ENCODE assay signal across 3 cellular contexts in the genomic region with DNA sequence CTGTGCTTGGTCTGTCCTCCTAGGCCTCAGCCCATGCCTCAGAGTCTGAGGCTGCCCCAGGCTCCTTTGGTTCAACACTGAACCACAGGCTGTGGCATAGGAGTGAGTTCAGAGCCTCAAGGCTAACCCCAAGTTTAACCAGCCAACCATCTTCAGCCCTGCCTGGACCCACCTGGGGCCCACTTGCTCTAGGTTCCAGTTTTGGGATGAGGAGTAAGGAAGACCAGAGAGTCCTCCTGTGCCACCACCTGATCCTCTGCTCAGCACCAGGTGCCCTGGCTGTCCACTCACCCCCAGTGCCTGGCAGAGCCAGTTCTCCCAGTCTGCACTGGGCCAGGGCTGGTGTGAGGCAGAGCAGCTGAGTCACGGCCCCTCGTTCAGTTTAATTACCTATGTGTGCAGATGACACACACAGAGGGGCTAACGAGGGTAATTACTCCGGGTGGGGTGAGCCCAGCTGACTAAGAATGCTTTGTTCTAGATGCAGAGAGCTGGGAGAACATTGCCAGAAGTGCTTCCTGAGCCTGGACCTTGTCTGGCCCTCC.
TF ChIP-seq lines count a peak whose summit lies in the region.

No MANE protein-coding gene starts in this region.

TF ChIP-seq in HEK293, 187 proteins besides CTCF, POLR2A, EP300 and RAD21:
- TF ChIP-seq GLIS1 (tag by site-specific recombination; IDR thresholded peaks at IDR 0.05) (peak; percentile 40; the same call in 1 of the 2 replicates), KLF10 (tag by site-specific recombination; IDR thresholded peaks at IDR 0.05) (no peak)

TF ChIP-seq in K562, 482 proteins besides CTCF, POLR2A, EP300 and RAD21:
- no peak for TF ChIP-seq ATF7 (IDR thresholded peaks at IDR 0.05)
- 0 out of 2 replicates have a peak, but pooled peaks have one; percentile 10 for TF ChIP-seq NFE2 (IDR thresholded peaks at IDR 0.05; ENCODE audit: low read depth)
- no peak for TF ChIP-seq SRSF9 (IDR thresholded peaks at IDR 0.05; ENCODE audit: borderline replicate concordance, low read depth, low read length)
- no peak for TF ChIP-seq HIVEP1 (CRISPR knock-in tag; IDR thresholded peaks at IDR 0.05)

TF ChIP-seq in GM12891, 5 proteins besides CTCF, POLR2A, EP300 and RAD21:
- TF ChIP-seq POU2F2 (IDR thresholded peaks at IDR 0.05; ENCODE audit: low read depth, low read length): no peak
- TF ChIP-seq POLR2AphosphoS5 (IDR thresholded peaks at IDR 0.05; ENCODE audit: low read depth, low read length): no peak
- no peak for TF ChIP-seq SPI1 (IDR thresholded peaks at IDR 0.05; ENCODE audit: low read depth, low read length)
- TF ChIP-seq PAX5 (IDR thresholded peaks at IDR 0.05; ENCODE audit: insufficient read depth, low read length, severe bottlenecking): no peak
- TF ChIP-seq TAF1 (IDR thresholded peaks at IDR 0.05; ENCODE audit: low read depth, low read length): no peak
TF ChIP-seq in GM12891: peak in this region for 0.
